Comparison of ENCODE assay signal across 19 cellular contexts in the genomic region with DNA sequence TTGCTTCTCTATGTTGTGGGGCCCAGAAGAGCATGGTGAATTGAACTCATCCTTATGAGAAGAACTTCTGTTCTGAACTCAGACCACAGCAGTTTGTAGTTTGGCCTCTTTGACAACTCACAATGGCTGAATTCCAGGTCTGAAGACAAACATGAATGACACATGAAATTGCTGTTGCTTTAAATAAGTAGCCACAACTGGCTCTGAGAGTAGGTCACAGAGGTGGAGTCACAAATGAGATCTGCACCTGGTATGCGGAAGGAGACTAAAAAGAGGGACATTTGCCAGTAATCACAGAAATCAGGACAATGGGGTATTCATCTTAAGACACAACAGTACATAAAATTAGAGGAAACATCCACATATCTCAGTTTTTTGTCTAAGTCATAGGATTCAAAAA.
A peak's percentile ranks its signal among the peaks of the same experiment; 100 is the strongest.
DNase-seq lines count a peak whose midpoint lies in the region; ATAC-seq, FAIRE-seq and TF ChIP-seq lines count a peak whose summit lies in the region.
"Had no signal": no experiment of that assay in that cellular context is flagged by ENCODE, and none has a peak within 500 bp of the region (broad histone marks: within the 10 kb centered on the region; RNA-seq: fewer than 3 reads in every experiment).

No MANE protein-coding gene starts in this region.

- H3K36me3 ChIP-seq in body of pancreas (replicated peaks in 1 of 2; ENCODE audit: insufficient read depth in 1 of 2, low read depth in 2 of 2) (no peaks in the 10 kb centered on the region), keratinocyte (ENCODE audit: control insufficient read depth in 2 of 2, extremely low read depth in 1 of 2, insufficient read depth in 2 of 2, low read length in 2 of 2) (no peaks in the 10 kb centered on the region), uterus (no peaks in the 10 kb centered on the region)
- H3K36me3 ChIP-seq: gastrocnemius medialis, neutrophil had no signal

- FAIRE-seq in keratinocyte (lab: Jason Lieb, UNC) = peak; percentile 98
- FAIRE-seq: GM12892, H1 had no signal

- H3K4me3 ChIP-seq in body of pancreas (no peak overlapping the region), keratinocyte (ENCODE audit: control insufficient read depth in 2 of 3, extremely low read depth in 1 of 3, insufficient read depth in 2 of 3, low read depth in 1 of 3, low read length in 3 of 3) (no peak overlapping the region), dorsolateral prefrontal cortex (no peak overlapping the region), uterus (no peak overlapping the region)
- H3K4me3 ChIP-seq: gastrocnemius medialis had no signal

- H3K79me2 ChIP-seq in keratinocyte (ENCODE audit: control insufficient read depth, insufficient read depth, low read length) = no peaks in the 10 kb centered on the region

- TF ChIP-seq POLR2A in body of pancreas (IDR thresholded peaks at IDR 0.05) (no peak), uterus (IDR thresholded peaks at IDR 0.05) (no peak)

- H3K27ac ChIP-seq in body of pancreas = no peak overlapping the region
- no peak overlapping the region for H3K27ac ChIP-seq in keratinocyte (ENCODE audit: control insufficient read depth, insufficient read depth, low read length)
- no peak overlapping the region for H3K27ac ChIP-seq in dorsolateral prefrontal cortex
- no peak overlapping the region for H3K27ac ChIP-seq in uterus
- H3K27ac ChIP-seq: gastrocnemius medialis, neutrophil had no signal

- DNase-seq in left ventricle myocardium superior (no peak), cardiac septum (ENCODE audit: low spot score) (no peak), body of pancreas (peak in 1 of 4 donors; percentile 21), keratinocyte (ENCODE audit: low read depth, low spot score) (no peak), dorsolateral prefrontal cortex (no peak), HuH-7.5 (ENCODE audit: low spot score) (no peak), uterus (no peak)
- DNase-seq: activated CD4-positive, alpha-beta T cell treated with anti-CD3 and anti-CD28 coated beads for 1 hour; activated CD8-positive, alpha-beta memory T cell treated with anti-CD3 and anti-CD28 coated beads, Interleukin-2, amount 50 U/mL, for 4 hours; activated naive CD4-positive, alpha-beta T cell; CD4-positive, alpha-beta T cell; effector CD8-positive, alpha-beta T cell; gastrocnemius medialis; SHP77; stimulated activated CD4-positive, alpha-beta T cell treated with anti-CD3 and anti-CD28 coated beads, Interleukin-4, amount 100 ng/mL, for 4 hours had no signal

- no peaks in the 10 kb centered on the region for H3K9me3 ChIP-seq in body of pancreas
- no peaks in the 10 kb centered on the region for H3K9me3 ChIP-seq in keratinocyte (ENCODE audit: control insufficient read depth, low read depth, low read length)
- H3K9me3 ChIP-seq in uterus = no peaks in the 10 kb centered on the region
- H3K9me3 ChIP-seq: gastrocnemius medialis, neutrophil had no signal

- no peak overlapping the region for H2AFZ ChIP-seq in keratinocyte (ENCODE audit: control insufficient read depth, low read length)

- H4K20me1 ChIP-seq in keratinocyte (ENCODE audit: control insufficient read depth, extremely low read depth, insufficient read depth, low read length) = no peaks in the 10 kb centered on the region

- ATAC-seq in left ventricle myocardium superior = peak; percentile 26
- peak; percentile 38 for ATAC-seq in body of pancreas
- no peak for ATAC-seq in GM21423 (IDR thresholded peaks at IDR 0.05; ENCODE audit: unreplicated experiment)
- ATAC-seq: gastrocnemius medialis had no signal

- no peaks in the 10 kb centered on the region for H3K27me3 ChIP-seq in body of pancreas
- H3K27me3 ChIP-seq in keratinocyte (ENCODE audit: control insufficient read depth, extremely low read depth, insufficient read depth, low read length) = no peaks in the 10 kb centered on the region
- H3K27me3 ChIP-seq in dorsolateral prefrontal cortex = no peaks in the 10 kb centered on the region
- H3K27me3 ChIP-seq in uterus = no peaks in the 10 kb centered on the region
- H3K27me3 ChIP-seq: gastrocnemius medialis, neutrophil had no signal

- WGBS in body of pancreas, 2 donors = 37 to 45% methylated on average over 1 of the region's 1 CpG

- no peaks in the 10 kb centered on the region for H3K9me1 ChIP-seq in keratinocyte (ENCODE audit: control insufficient read depth, extremely low read depth, insufficient read depth, low read length)

- H3K4me1 ChIP-seq in body of pancreas (no peaks in the 10 kb centered on the region), keratinocyte (ENCODE audit: control insufficient read depth, extremely low read depth, insufficient read depth, low read length) (peaks cover 3% of the 10 kb centered on the region), uterus (no peaks in the 10 kb centered on the region)
- H3K4me1 ChIP-seq: gastrocnemius medialis had no signal

- no peak overlapping the region for H3K9ac ChIP-seq in keratinocyte (ENCODE audit: control insufficient read depth, extremely low read depth, insufficient read depth, low read length)

- TF ChIP-seq CTCF in body of pancreas (IDR thresholded peaks at IDR 0.05) = no peak
- no peak for TF ChIP-seq CTCF in keratinocyte (optimal IDR thresholded peaks at IDR 0.05 in 1 of 3, IDR thresholded peaks at IDR 0.05 in 1 of 3, conservative IDR thresholded peaks at IDR 0.05 in 1 of 3; ENCODE audit: extremely low read depth in 1 of 3, insufficient read depth in 2 of 3, low read length in 3 of 3)
- TF ChIP-seq CTCF in dorsolateral prefrontal cortex (IDR thresholded peaks at IDR 0.05 in 54 of 56, conservative IDR thresholded peaks at IDR 0.05 in 2 of 56; ENCODE audit: low read depth in 1 of 56, partially characterized antibody in 56 of 56) = no peak
- TF ChIP-seq CTCF in uterus (IDR thresholded peaks at IDR 0.05) = no peak

- dilution Hi-C loops in keratinocyte (cut with MboI; ENCODE audit: extremely low pct_ligation_motif_present, low sequenced_read_pairs) = no loop called here

- H3K4me2 ChIP-seq in keratinocyte (ENCODE audit: control insufficient read depth, extremely low read depth, insufficient read depth, low read depth, low read length) = no peak overlapping the region

- intact Hi-C loops in left ventricle myocardium superior (cut with micrococcal nuclease) (no loop called here), cardiac septum (cut with DNase I) (no loop called here), body of pancreas (cut with DNase I) (no loop called here), dorsolateral prefrontal cortex (cut with DNase I) (no loop called here), uterus (cut with DNase I; ENCODE audit: low total_unique reads) (no loop called here)
